Comparison of ENCODE assay signal across 35 cellular contexts in genomic region chr12:95129115-95129514, GRCh38.
"Had no signal": no experiment of that assay in that cellular context is flagged by ENCODE, and none has a peak within 500 bp of the region (broad histone marks: within the 10 kb centered on the region; RNA-seq: fewer than 3 reads in every experiment).

No MANE protein-coding gene starts in this region.

- H3K4me1 Mint-ChIP-seq: activated B cell treated with CpG ODN at 0.5 μM for 24 hours; activated CD4-positive, alpha-beta T cell treated with anti-CD3 and anti-CD28 coated beads, Interleukin-2, amount 10 ng/mL, durations not matched to agents 24 days and 14 days; activated naive CD8-positive, alpha-beta T cell treated with anti-CD3 and anti-CD28 coated beads for 36 hours; activated T-helper 17 cell treated with anti-CD3 and anti-CD28 coated beads, Interleukin-2, amount 50 U/mL, for 72 hours; central memory CD8-positive, alpha-beta T cell had no signal

- H3K9me3 ChIP-seq: adrenal gland, body of pancreas, breast epithelium had no signal

- H3K36me3 ChIP-seq: breast epithelium had no signal

- H3K36me3 Mint-ChIP-seq: activated CD4-positive, alpha-beta memory T cell treated with anti-CD3 and anti-CD28 coated beads for 36 hours; activated naive CD4-positive, alpha-beta T cell treated with anti-CD3 and anti-CD28 coated beads, Interleukin-2, amount 50 U/mL, for 72 hours; activated naive CD8-positive, alpha-beta T cell treated with anti-CD3 and anti-CD28 coated beads for 36 hours had no signal

- H3K9me3 Mint-ChIP-seq: activated B cell treated with CpG ODN at 0.5 μM for 24 hours; activated CD4-positive, alpha-beta memory T cell treated with anti-CD3 and anti-CD28 coated beads for 36 hours; activated CD4-positive, alpha-beta T cell treated with anti-CD3 and anti-CD28 coated beads, Interleukin-2, amount 10 ng/mL, durations not matched to agents 24 days and 14 days; activated CD8-positive, alpha-beta T cell treated with anti-CD3 and anti-CD28 coated beads for 36 hours; activated naive CD4-positive, alpha-beta T cell treated with anti-CD3 and anti-CD28 coated beads for 36 hours; activated naive CD4-positive, alpha-beta T cell treated with anti-CD3 and anti-CD28 coated beads, Interleukin-2, amount 50 U/mL, for 72 hours; activated naive CD8-positive, alpha-beta T cell treated with anti-CD3 and anti-CD28 coated beads for 36 hours; activated T-cell treated with anti-CD3 and anti-CD28 coated beads, Interleukin-2, amount 50 U/mL, for 4 hours; activated T-cell treated with anti-CD3 and anti-CD28 coated beads, Interleukin-2, amount 50 U/mL, for 72 hours; activated T-helper 1 cell treated with anti-CD3 and anti-CD28 coated beads, Interleukin-12 subunit alpha, Interleukin-12 subunit beta, Interleukin-2, Interleukin-4 antibody, amounts not matched to agents 30 ng/mL and 10 ng/mL and 1 ng/mL, durations not matched to agents 14 hours and 24 hours and 36 hours; activated T-helper 17 cell treated with anti-CD3 and anti-CD28 coated beads, Interleukin-2, amount 50 U/mL, for 72 hours; central memory CD8-positive, alpha-beta T cell; T-helper 1 cell treated with Interleukin-12 subunit alpha and Interleukin-12 subunit beta and Interleukin-4 antibody, amounts not matched to agents 30 μg/mL and 1 μg/mL, for 36 hours; T-helper 2 cell treated with Interferon-gamma antibody and Interleukin-4, amounts not matched to agents 5 μg/mL and 100 μg/mL, for 36 hours had no signal

- H3K4me3 Mint-ChIP-seq: activated B cell treated with CpG ODN at 0.5 μM for 24 hours; activated CD4-positive, alpha-beta memory T cell treated with anti-CD3 and anti-CD28 coated beads for 36 hours; activated CD4-positive, alpha-beta T cell treated with anti-CD3 and anti-CD28 coated beads, Interleukin-2, amount 10 ng/mL, durations not matched to agents 24 days and 14 days; activated CD8-positive, alpha-beta T cell treated with anti-CD3 and anti-CD28 coated beads for 36 hours; activated naive CD4-positive, alpha-beta T cell treated with anti-CD3 and anti-CD28 coated beads for 36 hours; activated naive CD8-positive, alpha-beta T cell treated with anti-CD3 and anti-CD28 coated beads for 36 hours; activated T-cell treated with anti-CD3 and anti-CD28 coated beads, Interleukin-2, amount 50 U/mL, for 4 hours; activated T-cell treated with anti-CD3 and anti-CD28 coated beads, Interleukin-2, amount 50 U/mL, for 72 hours; activated T-helper 1 cell treated with anti-CD3 and anti-CD28 coated beads, Interleukin-12 subunit alpha, Interleukin-12 subunit beta, Interleukin-2, Interleukin-4 antibody, amounts not matched to agents 30 ng/mL and 10 ng/mL and 1 ng/mL, durations not matched to agents 14 hours and 24 hours and 36 hours; activated T-helper 17 cell treated with anti-CD3 and anti-CD28 coated beads, Interleukin-2, amount 50 U/mL, for 72 hours; central memory CD8-positive, alpha-beta T cell; T-helper 1 cell treated with Interleukin-12 subunit alpha and Interleukin-12 subunit beta and Interleukin-4 antibody, amounts not matched to agents 30 μg/mL and 1 μg/mL, for 36 hours; T-helper 2 cell treated with Interferon-gamma antibody and Interleukin-4, amounts not matched to agents 5 μg/mL and 100 μg/mL, for 36 hours had no signal

- DNase-seq: activated B cell treated with CpG ODN at 0.5 μM for 24 hours; activated CD4-positive, alpha-beta memory T cell treated with anti-CD3 and anti-CD28 coated beads for 36 hours; activated CD4-positive, alpha-beta T cell treated with anti-CD3 and anti-CD28 coated beads for 4 hours; activated CD4-positive, alpha-beta T cell treated with anti-CD3 and anti-CD28 coated beads, Interleukin-2, amount 10 ng/mL, durations not matched to agents 24 days and 14 days; activated CD4-positive, alpha-beta T cell treated with anti-CD3 and anti-CD28 coated beads, Interleukin-2, amount 50 U/mL, for 1 hour; activated CD4-positive, alpha-beta T cell treated with anti-CD3 and anti-CD28 coated beads, Interleukin-2, amount 50 U/mL, for 4 hours; activated CD4-positive, CD25-positive, alpha-beta regulatory T cell treated with anti-CD3 and anti-CD28 coated beads, Interleukin-2, amount 50 U/mL, for 72 hours; activated CD8-positive, alpha-beta memory T cell treated with anti-CD3 and anti-CD28 coated beads, Interleukin-2, amount 50 U/mL, for 4 hours; activated CD8-positive, alpha-beta T cell treated with anti-CD3 and anti-CD28 coated beads for 36 hours; activated effector memory CD4-positive, alpha-beta T cell treated with anti-CD3 and anti-CD28 coated beads, Interleukin-2, amount 50 U/mL, for 16 hours; activated naive CD4-positive, alpha-beta T cell treated with anti-CD3 and anti-CD28 coated beads for 36 hours; activated naive CD4-positive, alpha-beta T cell treated with anti-CD3 and anti-CD28 coated beads, Interleukin-2, amount 50 U/mL, for 16 hours; activated naive CD8-positive, alpha-beta T cell treated with anti-CD3 and anti-CD28 coated beads for 36 hours; activated T-cell treated with anti-CD3 and anti-CD28 coated beads for 4 hours; activated T-cell treated with anti-CD3 and anti-CD28 coated beads, Interleukin-2, amount 50 U/mL, for 1 hour; activated T-cell treated with anti-CD3 and anti-CD28 coated beads, Interleukin-2, amount 50 U/mL, for 4 hours; activated T-cell treated with anti-CD3 and anti-CD28 coated beads, Interleukin-2, amount 50 U/mL, for 72 hours; adrenal gland; amniotic stem cell; aorta; body of pancreas; brain microvascular endothelial cell; cerebellar nuclear complex; SW 1271; T-helper 1 cell; T-helper 2 cell; T-helper 9 cell had no signal

- H3K27me3 Mint-ChIP-seq: activated B cell treated with CpG ODN at 0.5 μM for 24 hours; activated CD4-positive, alpha-beta memory T cell treated with anti-CD3 and anti-CD28 coated beads for 36 hours; activated CD4-positive, alpha-beta T cell treated with anti-CD3 and anti-CD28 coated beads, Interleukin-2, amount 10 ng/mL, durations not matched to agents 24 days and 14 days; activated CD8-positive, alpha-beta T cell treated with anti-CD3 and anti-CD28 coated beads for 36 hours; activated naive CD8-positive, alpha-beta T cell treated with anti-CD3 and anti-CD28 coated beads for 36 hours; activated T-helper 17 cell treated with anti-CD3 and anti-CD28 coated beads, Interleukin-2, amount 50 U/mL, for 72 hours; central memory CD8-positive, alpha-beta T cell had no signal

- H3K27ac ChIP-seq: adrenal gland, body of pancreas, breast epithelium, VCaP had no signal

- H3K27ac Mint-ChIP-seq: activated B cell treated with CpG ODN at 0.5 μM for 24 hours; activated CD4-positive, alpha-beta memory T cell treated with anti-CD3 and anti-CD28 coated beads for 36 hours; activated CD4-positive, alpha-beta T cell treated with anti-CD3 and anti-CD28 coated beads, Interleukin-2, amount 10 ng/mL, durations not matched to agents 24 days and 14 days; activated CD8-positive, alpha-beta T cell treated with anti-CD3 and anti-CD28 coated beads for 36 hours; activated naive CD4-positive, alpha-beta T cell treated with anti-CD3 and anti-CD28 coated beads for 36 hours; activated naive CD4-positive, alpha-beta T cell treated with anti-CD3 and anti-CD28 coated beads, Interleukin-2, amount 50 U/mL, for 72 hours; activated naive CD8-positive, alpha-beta T cell treated with anti-CD3 and anti-CD28 coated beads for 36 hours; activated T-cell treated with anti-CD3 and anti-CD28 coated beads, Interleukin-2, amount 50 U/mL, for 72 hours; activated T-helper 1 cell treated with anti-CD3 and anti-CD28 coated beads, Interleukin-12 subunit alpha, Interleukin-12 subunit beta, Interleukin-2, Interleukin-4 antibody, amounts not matched to agents 30 ng/mL and 10 ng/mL and 1 ng/mL, durations not matched to agents 14 hours and 24 hours and 36 hours; activated T-helper 17 cell treated with anti-CD3 and anti-CD28 coated beads, Interleukin-2, amount 50 U/mL, for 72 hours; T-helper 1 cell treated with Interleukin-12 subunit alpha and Interleukin-12 subunit beta and Interleukin-4 antibody, amounts not matched to agents 30 μg/mL and 1 μg/mL, for 36 hours; T-helper 2 cell treated with Interferon-gamma antibody and Interleukin-4, amounts not matched to agents 5 μg/mL and 100 μg/mL, for 36 hours had no signal

- H3K4me1 ChIP-seq: body of pancreas, breast epithelium had no signal

- H3K4me3 ChIP-seq: adrenal gland, body of pancreas, breast epithelium had no signal

- H3K27me3 ChIP-seq: adrenal gland, body of pancreas, brain microvascular endothelial cell, breast epithelium had no signal

- ATAC-seq: activated CD8-positive, alpha-beta T cell treated with anti-CD3 and anti-CD28 coated beads for 36 hours; activated naive CD4-positive, alpha-beta T cell treated with anti-CD3 and anti-CD28 coated beads, Interleukin-2, amount 50 U/mL, for 72 hours; activated T-cell treated with anti-CD3 and anti-CD28 coated beads, Interleukin-2, amount 50 U/mL, for 4 hours; activated T-cell treated with anti-CD3 and anti-CD28 coated beads, Interleukin-2, amount 50 U/mL, for 72 hours; activated T-helper 17 cell treated with anti-CD3 and anti-CD28 coated beads, Interleukin-2, amount 50 U/mL, for 72 hours; body of pancreas had no signal
